Comparison of ENCODE assay signal across 1 cellular context in genomic region chr16:17204248-17205043, GRCh38.
TF ChIP-seq lines count a peak whose summit lies in the region.

No MANE protein-coding gene starts in this region.

TF ChIP-seq in HepG2, 621 proteins besides CTCF, POLR2A, EP300 and RAD21 (continued from another document):
- TF ChIP-seq KLF11 (CRISPR knock-in tag; IDR thresholded peaks at IDR 0.05): no peak
- TF ChIP-seq EHMT2 (IDR thresholded peaks at IDR 0.05; ENCODE audit: borderline replicate concordance, low read depth, low read length): no peak
- TF ChIP-seq FOXK2 (IDR thresholded peaks at IDR 0.05): no peak
